ENCODE assay signal across 8 cellular contexts in the genomic region with DNA sequence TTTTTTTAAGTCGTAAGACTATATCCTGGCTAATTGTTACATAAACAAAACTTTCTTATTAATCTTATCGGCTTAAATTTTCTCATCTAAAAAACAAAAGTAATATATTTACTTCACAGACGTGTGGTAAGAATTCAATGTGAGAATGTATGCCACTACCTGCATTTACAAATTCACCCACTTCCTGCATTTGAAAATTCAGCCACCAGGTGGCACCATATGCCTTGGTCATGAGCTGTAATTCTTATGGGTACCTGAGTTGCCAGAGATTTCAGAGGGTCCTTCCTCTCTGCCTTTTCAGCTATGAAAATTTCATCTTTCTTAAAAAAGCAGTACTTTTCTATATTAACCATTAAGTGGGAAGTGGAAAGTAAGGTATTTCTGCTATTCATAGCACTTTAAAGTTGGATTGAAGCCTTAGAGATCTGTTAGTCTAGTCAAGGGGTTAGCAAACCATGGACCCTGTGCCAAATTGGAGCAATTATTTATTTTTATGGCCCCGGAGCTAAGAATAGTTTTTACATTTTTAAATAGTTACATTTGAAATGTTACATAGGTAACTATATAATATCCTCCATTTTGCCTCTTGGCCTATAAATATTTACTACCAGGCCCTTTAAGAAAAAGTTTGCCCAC.
A peak's percentile ranks its signal among the peaks of the same experiment; 100 is the strongest.
DNase-seq lines count a peak whose midpoint lies in the region; ATAC-seq and TF ChIP-seq lines count a peak whose summit lies in the region.

No MANE protein-coding gene starts in this region.

- no peaks in the 10 kb centered on the region for H3K36me3 Mint-ChIP-seq in activated naive CD4-positive, alpha-beta T cell treated with anti-CD3 and anti-CD28 coated beads, Interleukin-2, amount 50 U/mL, for 72 hours
- H3K36me3 Mint-ChIP-seq in glutamatergic neuron (ENCODE audit: unreplicated experiment) = no peaks in the 10 kb centered on the region

- TF ChIP-seq CTCF in KMS-11 (conservative IDR thresholded peaks at IDR 0.05; ENCODE audit: low read depth, low read length) (peak; percentile 93), glutamatergic neuron (IDR thresholded peaks at IDR 0.05; ENCODE audit: partially characterized antibody, unreplicated experiment) (peak; percentile 79), psoas muscle (IDR thresholded peaks at IDR 0.05) (peak; percentile 91)

- WGBS in psoas muscle, 3 donors = 40 to 47% (median 41%) methylated on average over 4 of the region's 4 CpGs
- WGBS in aorta, 2 donors = 14 to 17% methylated on average over 4 of the region's 4 CpGs

- H3K9ac ChIP-seq in KMS-11 = no peak overlapping the region

- H3K27me3 ChIP-seq in KMS-11 (ENCODE audit: insufficient read depth, low read depth) (no peaks in the 10 kb centered on the region), psoas muscle (ENCODE audit: insufficient read depth in 3 of 3, low read length in 2 of 3) (no peaks in the 10 kb centered on the region), aorta (ENCODE audit: control insufficient read depth in 1 of 2, insufficient read depth in 2 of 2, low read length in 1 of 2) (no peaks in the 10 kb centered on the region)

- no peaks in the 10 kb centered on the region for H3K27me3 Mint-ChIP-seq in glutamatergic neuron (ENCODE audit: unreplicated experiment)

- no peak overlapping the region for H3K4me2 ChIP-seq in KMS-11

- ATAC-seq in activated naive CD4-positive, alpha-beta T cell treated with anti-CD3 and anti-CD28 coated beads, Interleukin-2, amount 50 U/mL, for 72 hours = peak; percentile 40 to 41
- peak; percentile 58 to 85 (median 70) for ATAC-seq in psoas muscle
- ATAC-seq in aorta (ENCODE audit: low FRiP score) = no peak
- no peak for ATAC-seq in HG03108 (IDR thresholded peaks at IDR 0.05; ENCODE audit: unreplicated experiment)

- intact Hi-C loops in psoas muscle (cut with DNase I) (loop anchor here (5.0 to 10.0 kb wide), 2 partner anchors 36 to 456 kb away; partner anchors contain the start of gene ADPGK (in 2 of the 2)), aorta (cut with DNase I) (loop anchor here (2.0 to 10.0 kb wide), 3 partner anchors 32 to 456 kb away; partner anchors contain the start of gene ADPGK (in 1 of the 2))

- H3K9me3 Mint-ChIP-seq in activated naive CD4-positive, alpha-beta T cell treated with anti-CD3 and anti-CD28 coated beads, Interleukin-2, amount 50 U/mL, for 72 hours = no peaks in the 10 kb centered on the region
- no peaks in the 10 kb centered on the region for H3K9me3 Mint-ChIP-seq in glutamatergic neuron (ENCODE audit: unreplicated experiment)

- H4K20me1 ChIP-seq in KMS-11 (ENCODE audit: insufficient read depth) = no peaks in the 10 kb centered on the region

- H3K27ac ChIP-seq in KMS-11 = no peak overlapping the region
- no peak overlapping the region for H3K27ac ChIP-seq in psoas muscle
- no peak overlapping the region for H3K27ac ChIP-seq in aorta (ENCODE audit: low read depth in 1 of 2, low read length in 2 of 2)

- H3K4me3 Mint-ChIP-seq in glutamatergic neuron (ENCODE audit: unreplicated experiment) = no peak overlapping the region

- H3K36me3 ChIP-seq in KMS-11 (ENCODE audit: insufficient read depth) (no peaks in the 10 kb centered on the region), psoas muscle (ENCODE audit: insufficient read depth in 1 of 2, low read depth in 1 of 2) (peaks cover 0 to 46% of the 10 kb centered on the region in 2 donors), aorta (ENCODE audit: control insufficient read depth in 1 of 2, insufficient read depth in 2 of 2, low read length in 1 of 2) (peaks cover 0 to 1% of the 10 kb centered on the region in 2 donors)

- H3K4me3 ChIP-seq in KMS-11 (IDR thresholded peaks at IDR 0.05; ENCODE audit: insufficient read depth, low read depth, low read length) (no peak overlapping the region), psoas muscle (no peak overlapping the region), aorta (ENCODE audit: low read length in 2 of 2) (no peak overlapping the region)

- no peaks in the 10 kb centered on the region for H3K79me2 ChIP-seq in KMS-11 (ENCODE audit: insufficient read depth, low read depth)

- H2AFZ ChIP-seq in KMS-11 (ENCODE audit: low read depth) = no peak overlapping the region

- no peaks in the 10 kb centered on the region for H3K9me3 ChIP-seq in psoas muscle
- H3K9me3 ChIP-seq in aorta (ENCODE audit: control insufficient read depth, low read length) = no peaks in the 10 kb centered on the region

- DNase-seq in Daoy (ENCODE audit: low read depth) (peak; percentile 50), SKM-1 treated with dmso at 0.1 percent for 144 hours (lab: John Stamatoyannopoulos, UW; ENCODE audit: unreplicated experiment) (peak; percentile 50), glutamatergic neuron (peak; percentile 80), psoas muscle (peak; percentile 47 to 64), aorta (peak; percentile 67 to 77)
- peak in 1 of 2 donors; percentile 80 for DNase-seq in activated naive CD4-positive, alpha-beta T cell treated with anti-CD3 and anti-CD28 coated beads, Interleukin-2, amount 50 U/mL, for 72 hours (ENCODE audit: low spot score in 2 of 2)

- no peak overlapping the region for H3K27ac Mint-ChIP-seq in activated naive CD4-positive, alpha-beta T cell treated with anti-CD3 and anti-CD28 coated beads, Interleukin-2, amount 50 U/mL, for 72 hours
- no peak overlapping the region for H3K27ac Mint-ChIP-seq in glutamatergic neuron (ENCODE audit: unreplicated experiment)

- H3K4me1 ChIP-seq in KMS-11 (ENCODE audit: low read depth, poor library complexity, severe bottlenecking) = no peaks in the 10 kb centered on the region
- H3K4me1 ChIP-seq in psoas muscle = no peaks in the 10 kb centered on the region
- peaks cover 0 to 3% of the 10 kb centered on the region in 2 donors for H3K4me1 ChIP-seq in aorta (ENCODE audit: control insufficient read depth in 1 of 2, insufficient read depth in 2 of 2, low read length in 2 of 2)

- no peaks in the 10 kb centered on the region for H3K4me1 Mint-ChIP-seq in glutamatergic neuron (ENCODE audit: low read depth, unreplicated experiment)

Comparison
In these comparisons a context has a peak if more than half of its experiments do, and no peak if none do; other contexts are left out.
1. ATAC-seq: peak in activated naive CD4-positive, alpha-beta T cell treated with anti-CD3 and anti-CD28 coated beads, Interleukin-2, amount 50 U/mL, for 72 hours (2 of 2) and psoas muscle (4 of 4); none in aorta (single experiment) and HG03108 (single experiment).
2. Peak in every context shown above with its lines, with median percentiles within 50 percentile points of each other: CTCF ChIP-seq.